Comparison of ENCODE assay signal across 9 cellular contexts in the genomic region with DNA sequence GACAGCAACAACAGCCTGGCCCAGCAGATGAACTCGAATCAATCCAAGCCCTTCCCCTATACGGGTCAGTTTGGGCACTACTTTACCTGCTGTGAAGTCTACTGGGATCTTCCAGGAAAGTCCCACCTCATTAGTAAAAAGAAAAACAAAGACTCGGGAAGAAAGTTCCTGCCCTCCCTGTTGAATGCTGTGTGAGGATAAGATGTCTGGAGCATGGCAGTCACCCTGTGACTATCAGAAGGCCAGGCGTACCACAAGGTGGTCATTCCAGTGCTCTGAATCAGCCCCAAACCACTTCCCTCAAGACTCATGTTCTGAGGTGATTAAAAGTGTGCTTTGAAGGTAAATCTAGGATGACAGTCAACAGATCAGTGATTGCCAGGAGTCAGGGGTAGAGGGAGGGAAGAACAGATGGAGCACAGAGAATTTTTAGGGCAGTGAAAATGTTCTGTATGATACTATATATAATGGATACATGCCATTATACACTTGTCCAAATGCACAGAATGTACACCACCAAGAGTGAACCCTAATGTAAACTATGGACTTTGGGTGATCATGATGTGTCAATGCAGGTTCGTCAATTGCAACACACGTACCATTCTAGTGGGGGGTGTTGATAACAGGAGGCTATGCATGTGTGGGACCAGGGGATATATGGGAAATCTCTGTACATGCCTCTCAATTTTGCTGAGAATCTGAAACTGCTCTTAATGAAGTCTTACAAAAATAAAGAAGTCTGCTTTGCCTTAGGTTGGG. TPM values are rescaled to one million over a fixed set of nuclear protein-coding genes. Genes with fewer than 3 reads are reported as not detected.
DNase-seq lines count a peak whose midpoint lies in the region; ATAC-seq lines count a peak whose summit lies in the region.
"Had no signal": no experiment of that assay in that cellular context is flagged by ENCODE, and none has a peak within 500 bp of the region (broad histone marks: within the 10 kb centered on the region; RNA-seq: fewer than 3 reads in every experiment).

No MANE protein-coding gene starts in this region.

- peaks cover 27% of the 10 kb centered on the region for H3K36me3 Mint-ChIP-seq in activated naive CD4-positive, alpha-beta T cell treated with anti-CD3 and anti-CD28 coated beads for 36 hours (ENCODE audit: low read depth)
- peaks cover 43% of the 10 kb centered on the region for H3K36me3 Mint-ChIP-seq in T-helper 2 cell treated with Interferon-gamma antibody and Interleukin-4, amounts not matched to agents 5 μg/mL and 100 μg/mL, for 36 hours (ENCODE audit: low read depth)

- no peaks in the 10 kb centered on the region for H3K9me3 Mint-ChIP-seq in activated naive CD4-positive, alpha-beta T cell treated with anti-CD3 and anti-CD28 coated beads for 36 hours
- H3K9me3 Mint-ChIP-seq in T-helper 2 cell treated with Interferon-gamma antibody and Interleukin-4, amounts not matched to agents 5 μg/mL and 100 μg/mL, for 36 hours = no peaks in the 10 kb centered on the region
- H3K9me3 Mint-ChIP-seq in stimulated activated naive CD8-positive, alpha-beta T cell treated with anti-CD3 and anti-CD28 coated beads, Interleukin-15, amount 100 ng/mL, for 72 hours = no peaks in the 10 kb centered on the region

- peaks cover 81% of the 10 kb centered on the region for H3K4me1 Mint-ChIP-seq in activated naive CD4-positive, alpha-beta T cell treated with anti-CD3 and anti-CD28 coated beads for 36 hours (ENCODE audit: low read depth)
- peaks cover 84% of the 10 kb centered on the region for H3K4me1 Mint-ChIP-seq in T-helper 2 cell treated with Interferon-gamma antibody and Interleukin-4, amounts not matched to agents 5 μg/mL and 100 μg/mL, for 36 hours (ENCODE audit: low read depth)
- H3K4me1 Mint-ChIP-seq in stimulated activated naive CD8-positive, alpha-beta T cell treated with anti-CD3 and anti-CD28 coated beads, Interleukin-15, amount 100 ng/mL, for 72 hours = peaks cover 93% of the 10 kb centered on the region

- no peak overlapping the region for H3K4me3 Mint-ChIP-seq in activated naive CD4-positive, alpha-beta T cell treated with anti-CD3 and anti-CD28 coated beads for 36 hours
- peak overlapping the region; percentile 48 for H3K4me3 Mint-ChIP-seq in T-helper 2 cell treated with Interferon-gamma antibody and Interleukin-4, amounts not matched to agents 5 μg/mL and 100 μg/mL, for 36 hours
- H3K4me3 Mint-ChIP-seq in stimulated activated naive CD8-positive, alpha-beta T cell treated with anti-CD3 and anti-CD28 coated beads, Interleukin-15, amount 100 ng/mL, for 72 hours = peak overlapping the region; percentile 67 to 78

- intact Hi-C loops in activated naive CD4-positive, alpha-beta T cell treated with anti-CD3 and anti-CD28 coated beads for 36 hours (cut with micrococcal nuclease) = loop anchor here (1.0 to 2.0 kb wide), 3 partner anchors 10 to 53 kb away; no protein-coding TSS in a partner anchor

- CTCF ChIA-PET in activated naive CD4-positive, alpha-beta T cell treated with anti-CD3 and anti-CD28 coated beads for 36 hours (lab: Charles Lee) = interaction anchor here (0.7 to 1.2 kb wide), 3 partner anchors 9 to 19 kb away, joined by 3 to 4 read pairs (median 3); no protein-coding TSS in a partner anchor

- H3K27me3 Mint-ChIP-seq in activated naive CD4-positive, alpha-beta T cell treated with anti-CD3 and anti-CD28 coated beads for 36 hours (ENCODE audit: low read depth) = no peaks in the 10 kb centered on the region
- H3K27me3 Mint-ChIP-seq in T-helper 2 cell treated with Interferon-gamma antibody and Interleukin-4, amounts not matched to agents 5 μg/mL and 100 μg/mL, for 36 hours (ENCODE audit: low read depth) = no peaks in the 10 kb centered on the region
- no peaks in the 10 kb centered on the region for H3K27me3 Mint-ChIP-seq in stimulated activated naive CD8-positive, alpha-beta T cell treated with anti-CD3 and anti-CD28 coated beads, Interleukin-15, amount 100 ng/mL, for 72 hours

- DNase-seq in activated naive CD4-positive, alpha-beta T cell treated with anti-CD3 and anti-CD28 coated beads for 36 hours = peak; percentile 48
- DNase-seq in activated naive CD4-positive, alpha-beta T cell treated with anti-CD3 and anti-CD28 coated beads, Interleukin-2, amount 50 U/mL, for 16 hours = no peak
- DNase-seq in T-helper 2 cell treated with Interferon-gamma antibody and Interleukin-4, amounts not matched to agents 5 μg/mL and 100 μg/mL, for 36 hours (ENCODE audit: low spot score) = no peak
- DNase-seq in glomerular visceral epithelial cell (ENCODE audit: extremely low spot score) (peak; percentile 85), HT-29 (ENCODE audit: low spot score) (no peak), NCI-H345 treated with DMSO at 0.1 percent for 48 hours (lab: John Stamatoyannopoulos, UW; ENCODE audit: unreplicated experiment) (no peak), KBM-7 (no peak)
- DNase-seq in stimulated activated naive CD8-positive, alpha-beta T cell treated with anti-CD3 and anti-CD28 coated beads, Interleukin-15, amount 100 ng/mL, for 72 hours = peak in 1 of 2 donors; percentile 60
- DNase-seq: effector CD8-positive, alpha-beta T cell had no signal

- H3K27ac Mint-ChIP-seq in activated naive CD4-positive, alpha-beta T cell treated with anti-CD3 and anti-CD28 coated beads for 36 hours = peak overlapping the region; percentile 89
- peak overlapping the region; percentile 71 for H3K27ac Mint-ChIP-seq in T-helper 2 cell treated with Interferon-gamma antibody and Interleukin-4, amounts not matched to agents 5 μg/mL and 100 μg/mL, for 36 hours
- H3K27ac Mint-ChIP-seq in stimulated activated naive CD8-positive, alpha-beta T cell treated with anti-CD3 and anti-CD28 coated beads, Interleukin-15, amount 100 ng/mL, for 72 hours = peak overlapping the region; percentile 91 to 92

- peak; percentile 78 for ATAC-seq in stimulated activated naive CD8-positive, alpha-beta T cell treated with anti-CD3 and anti-CD28 coated beads, Interleukin-15, amount 100 ng/mL, for 72 hours

- in situ Hi-C loops in KBM-7 (cut with MboI; ENCODE audit: low pct_unique_long_range_greater_than_20kb, low sequenced_read_pairs) = no loop called here

RNA-seq across cellular contexts. Expression of gene FKBP1A, which starts 14.7 kb away (rescaled TPM):
- total RNA-seq in activated naive CD4-positive, alpha-beta T cell treated with anti-CD3 and anti-CD28 coated beads for 36 hours = 100 to 1,000 TPM; 232 to 237 TPM
- total RNA-seq in HT-29 (2014; rRNA removed; shearing (Covaris generic)) = 86.3 and 91.6 TPM in 2 replicates

RNA-seq across cellular contexts. Expression of gene SDCBP2, which starts 49.2 kb away (rescaled TPM):
- total RNA-seq in activated naive CD4-positive, alpha-beta T cell treated with anti-CD3 and anti-CD28 coated beads for 36 hours = 1 to 10 TPM; 5.5 to 5.8 TPM
- total RNA-seq in HT-29 (2014; rRNA removed; shearing (Covaris generic)) = 19.1 and 22.4 TPM in 2 replicates

Comparison
In these comparisons a context has a peak if more than half of its experiments do, and no peak if none do; other contexts are left out.
1. DNase-seq: peak in activated naive CD4-positive, alpha-beta T cell treated with anti-CD3 and anti-CD28 coated beads for 36 hours (single experiment) and glomerular visceral epithelial cell (single experiment); none in activated naive CD4-positive, alpha-beta T cell treated with anti-CD3 and anti-CD28 coated beads, Interleukin-2, amount 50 U/mL, for 16 hours (single experiment), T-helper 2 cell treated with Interferon-gamma antibody and Interleukin-4, amounts not matched to agents 5 μg/mL and 100 μg/mL, for 36 hours (single experiment), HT-29 (single experiment), NCI-H345 treated with DMSO at 0.1 percent for 48 hours (single experiment) and KBM-7 (single experiment).
2. Peak in every context shown above with its lines, with median percentiles within 50 percentile points of each other: H3K27ac Mint-ChIP-seq.